Comparison of ENCODE assay signal across 8 cellular contexts in the genomic region with DNA sequence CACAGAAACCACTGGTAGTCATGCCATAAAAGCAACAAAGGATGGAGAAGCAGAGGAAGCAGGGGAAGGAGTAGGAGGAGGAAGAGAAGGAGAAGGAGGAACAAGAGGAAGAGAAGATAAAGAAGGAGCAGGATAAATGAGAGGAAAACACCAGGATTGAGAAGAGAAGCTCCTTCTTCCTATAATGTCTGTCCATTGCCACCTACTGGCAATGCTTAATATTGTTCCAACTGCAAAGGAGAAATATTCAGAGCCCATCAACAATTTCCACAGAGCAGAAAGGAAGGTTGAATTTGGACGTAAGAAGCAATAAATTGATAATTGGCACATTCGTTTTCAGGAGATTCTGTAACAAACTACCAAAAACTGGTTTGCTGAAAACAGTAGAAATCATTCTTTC.
DNase-seq lines count a peak whose midpoint lies in the region; ATAC-seq and TF ChIP-seq lines count a peak whose summit lies in the region.

No MANE protein-coding gene starts in this region.

- peak; percentile 38 for TF ChIP-seq CTCF in GM10266 (IDR thresholded peaks at IDR 0.05; ENCODE audit: control insufficient read depth, insufficient read depth, low read depth, missing control alignments)
- peak; percentile 72 for TF ChIP-seq CTCF in LNCAP (IDR thresholded peaks at IDR 0.05)

- DNase-seq in GM10266 (ENCODE audit: extremely low spot score) (peak; percentile 5), astrocyte of the hippocampus (ENCODE audit: low read depth, low spot score) (peak; percentile 66), medulla oblongata (ENCODE audit: extremely low spot score) (peak; percentile 32), mucosa of gallbladder (ENCODE audit: low spot score) (no peak), sciatic nerve (ENCODE audit: low spot score) (no peak)
- DNase-seq in activated T-cell treated with anti-CD3 and anti-CD28 coated beads, Interleukin-2, amount 50 U/mL, for 1 hour: no peak
- DNase-seq in stimulated activated naive CD4-positive, alpha-beta T cell treated with Interleukin-2 at 50 U/mL for 16 hours (lab: John Stamatoyannopoulos, UW): no peak

- intact Hi-C loops in sciatic nerve (cut with DNase I): no loop called here

- ATAC-seq in sciatic nerve: no peak

Comparison
In these comparisons a context has a peak if more than half of its experiments do, and no peak if none do; other contexts are left out.
1. DNase-seq: peak in GM10266 (single experiment), astrocyte of the hippocampus (single experiment) and medulla oblongata (single experiment); none in activated T-cell treated with anti-CD3 and anti-CD28 coated beads, Interleukin-2, amount 50 U/mL, for 1 hour (single experiment), stimulated activated naive CD4-positive, alpha-beta T cell treated with Interleukin-2 at 50 U/mL for 16 hours (single experiment), mucosa of gallbladder (single experiment) and sciatic nerve (single experiment).